4 cellular contexts compared by ENCODE assay signal in the genomic region with DNA sequence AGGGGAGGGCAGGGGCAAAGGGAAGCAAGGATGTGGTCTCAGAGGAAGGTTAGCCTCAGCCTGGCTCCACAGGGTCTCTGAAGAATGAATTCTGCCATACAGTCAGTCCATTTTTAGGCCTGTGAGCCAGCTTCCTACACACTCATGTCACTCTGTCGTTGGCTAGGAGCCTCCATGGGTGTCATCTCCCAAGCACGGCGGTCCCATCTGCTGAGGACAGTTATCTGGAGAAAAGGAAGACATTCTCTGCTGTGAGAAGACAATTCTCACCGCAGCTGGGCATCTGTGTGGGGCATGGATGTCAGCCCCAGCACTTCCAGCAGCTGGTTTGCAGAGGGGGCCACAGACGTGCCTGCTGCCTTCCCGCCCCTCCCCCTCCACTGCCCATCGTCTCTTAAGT.
"Had no signal": no experiment of that assay in that cellular context is flagged by ENCODE, and none has a peak within 500 bp of the region (broad histone marks: within the 10 kb centered on the region; RNA-seq: fewer than 3 reads in every experiment).

No MANE protein-coding gene starts in this region.

- H3K27ac ChIP-seq: HL-60 had no signal

- DNase-seq: IMR-90, KG1 had no signal

- H3K4me3 ChIP-seq: K562 had no signal
